In the genomic region with DNA sequence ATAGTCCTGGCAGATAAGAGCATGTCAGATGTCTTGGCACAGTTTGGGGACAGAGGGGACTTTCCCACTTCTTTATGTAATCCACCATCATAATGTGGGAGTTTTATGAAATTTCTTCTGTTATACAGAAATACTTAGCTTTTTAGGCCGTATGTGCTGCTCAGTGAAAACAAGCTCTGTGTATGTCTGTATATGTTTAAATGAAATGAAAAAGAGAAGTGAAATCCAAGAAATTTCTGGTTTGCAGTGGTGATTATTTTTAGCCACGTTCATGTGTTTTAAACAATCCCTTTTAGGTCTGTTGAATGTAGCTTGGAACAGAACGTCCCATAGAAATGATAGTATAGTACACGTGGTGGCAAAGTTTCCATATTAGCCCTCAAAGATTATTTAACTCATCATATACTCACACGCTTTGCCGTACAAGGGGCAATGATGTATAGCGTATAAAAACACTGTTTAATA, we compare ENCODE assay signal across 10 cellular contexts. TPM values are rescaled to one million over a fixed set of nuclear protein-coding genes. Genes with fewer than 3 reads are reported as not detected.
DNase-seq lines count a peak whose midpoint lies in the region; ATAC-seq and TF ChIP-seq lines count a peak whose summit lies in the region.
"Had no signal": no experiment of that assay in that cellular context is flagged by ENCODE, and none has a peak within 500 bp of the region (broad histone marks: within the 10 kb centered on the region; RNA-seq: fewer than 3 reads in every experiment).

No MANE protein-coding gene starts in this region.

- H3K4me2 ChIP-seq in GM23248 (ENCODE audit: unreplicated experiment): no peak overlapping the region

- H4K20me1 ChIP-seq in GM23248 (ENCODE audit: insufficient read depth): no peaks in the 10 kb centered on the region

- peaks cover 53% of the 10 kb centered on the region for H3K79me2 ChIP-seq in GM23248 (ENCODE audit: insufficient read depth)

- peak; percentile 82 for DNase-seq in NAMALWA (ENCODE audit: low spot score)
- no peak for DNase-seq in psoas muscle
- no peak for DNase-seq in A673 (ENCODE audit: low spot score)
- DNase-seq in activated CD4-positive, alpha-beta T cell treated with anti-CD3 and anti-CD28 coated beads, Interleukin-2, amount 50 U/mL, for 48 hours: no peak
- DNase-seq in GM23248: no peak
- no peak for DNase-seq in NCI-H1105 treated with DMSO at 0.1 percent for 48 hours (lab: John Stamatoyannopoulos, UW)
- DNase-seq: NCI-H526 treated with DMSO at 0.1 percent for 48 hours had no signal

- H3K9me3 ChIP-seq in psoas muscle: no peaks in the 10 kb centered on the region
- no peaks in the 10 kb centered on the region for H3K9me3 ChIP-seq in A673 (ENCODE audit: low read depth, low read length, poor library complexity, severe bottlenecking)
- no peaks in the 10 kb centered on the region for H3K9me3 ChIP-seq in GM23248 (ENCODE audit: low read depth)

- H3K4me3 ChIP-seq in psoas muscle (no peak overlapping the region), A673 (ENCODE audit: low read depth, low read length, poor library complexity, severe bottlenecking) (no peak overlapping the region), GM23248 (no peak overlapping the region)

- BruUV-seq in A673 (replicated peaks; lab: Mats Ljungman, UMichigan): no TSS peak

- TF ChIP-seq CTCF in psoas muscle (IDR thresholded peaks at IDR 0.05): no peak
- no peak for TF ChIP-seq CTCF in A673 (conservative IDR thresholded peaks at IDR 0.05; ENCODE audit: low read depth, low read length)

- H3K27ac ChIP-seq in psoas muscle (peak overlapping the region; percentile 85), A673 (ENCODE audit: low read depth, low read length, poor library complexity, severe bottlenecking) (no peak overlapping the region), GM23248 (no peak overlapping the region)

- H3F3A ChIP-seq in GM23248 (ENCODE audit: insufficient read depth): peaks cover 12% of the 10 kb centered on the region

- no peak overlapping the region for H3K9ac ChIP-seq in GM23248

- H3K9me2 ChIP-seq in GM23248 (ENCODE audit: insufficient read depth): no peaks in the 10 kb centered on the region

- 43 to 52% (median 45%) methylated on average over 7 of the region's 7 CpGs for WGBS in psoas muscle, 3 donors
- 75 to 76% methylated on average over 7 of the region's 7 CpGs for WGBS in GM23248 (ENCODE audit: low coverage in 1 of 2, low lambda C conversion rate in 2 of 2, missing lambda C conversion rate in 2 of 2), 2 experiments

- peak; percentile 55 for ATAC-seq in GM18907 (IDR thresholded peaks at IDR 0.05; ENCODE audit: unreplicated experiment)
- peak; percentile 53 for ATAC-seq in HG02678 (IDR thresholded peaks at IDR 0.05; ENCODE audit: unreplicated experiment)
- no peak for ATAC-seq in psoas muscle
- ATAC-seq: activated T-helper 17 cell treated with anti-CD3 and anti-CD28 coated beads, Interleukin-2, amount 50 U/mL, for 72 hours had no signal

- CTCF ChIA-PET in A673 (lab: Charles Lee): no interaction called here

- H3K4me1 ChIP-seq in psoas muscle: peaks cover 91% of the 10 kb centered on the region
- H3K4me1 ChIP-seq in A673 (ENCODE audit: insufficient read depth, low read length, poor library complexity, severe bottlenecking): peaks cover 46% of the 10 kb centered on the region
- H3K4me1 ChIP-seq in GM23248 (ENCODE audit: insufficient read depth): peaks cover 15% of the 10 kb centered on the region

- no peaks in the 10 kb centered on the region for H3K27me3 ChIP-seq in psoas muscle (ENCODE audit: insufficient read depth in 3 of 3, low read length in 2 of 3)
- H3K27me3 ChIP-seq in A673 (replicated peaks; ENCODE audit: insufficient read depth, low read depth, low read length, poor library complexity): no peaks in the 10 kb centered on the region
- H3K27me3 ChIP-seq in GM23248 (replicated peaks; ENCODE audit: insufficient read depth): no peaks in the 10 kb centered on the region

- H3K36me3 ChIP-seq in psoas muscle (ENCODE audit: insufficient read depth in 1 of 2, low read depth in 1 of 2) (no peaks in the 10 kb centered on the region), A673 (ENCODE audit: insufficient read depth, low read length, poor library complexity, severe bottlenecking) (no peaks in the 10 kb centered on the region), GM23248 (ENCODE audit: low read depth) (no peaks in the 10 kb centered on the region)

- POLR2A ChIA-PET in A673 (lab: Charles Lee; ENCODE audit: low non-redundant PET): interaction anchor here (0.6 kb wide), 1 partner anchor 119 kb away, joined by 8 read pairs; no protein-coding TSS in a partner anchor

- H2AFZ ChIP-seq in GM23248: no peak overlapping the region

- in situ Hi-C loops in GM23248 (cut with MboI): no loop called here

- intact Hi-C loops in psoas muscle (cut with DNase I) (loop anchor here in 1 of 2 donors (10.0 kb wide), 1 partner anchor 87 kb away; no protein-coding TSS in a partner anchor), A673 (cut with micrococcal nuclease; ENCODE audit: unreplicated experiment) (no loop called here)

RNA-seq across cellular contexts. Expression of a gene that starts 41.0 kb away (rescaled TPM):
- total RNA-seq in psoas muscle: 10 to 100 TPM; 10.1 to 20.3 (median 15.2) TPM
- polyA plus RNA-seq in psoas muscle: 1 to 10 TPM; 1.0 to 9.1 (median 3.2) TPM
- total RNA-seq in A673 (2021): 27.6 and 32.8 TPM in 2 replicates
- total RNA-seq in GM23248 (2014; rRNA removed; shearing (Covaris generic)): 6.3 and 7.1 TPM in 2 replicates
- 1.8 and 2.0 TPM in 2 replicates for polyA plus RNA-seq in GM23248 (2016; fragmentation: Nextera tagmentation; extraction: Ambion mirVana)

Comparison
In these comparisons a context has a peak if more than half of its experiments do, and no peak if none do; other contexts are left out.
1. ATAC-seq: peak in GM18907 (single experiment) and HG02678 (single experiment); none in psoas muscle (0 of 4).